Comparison of ENCODE assay signal across 21 cellular contexts in the genomic region with DNA sequence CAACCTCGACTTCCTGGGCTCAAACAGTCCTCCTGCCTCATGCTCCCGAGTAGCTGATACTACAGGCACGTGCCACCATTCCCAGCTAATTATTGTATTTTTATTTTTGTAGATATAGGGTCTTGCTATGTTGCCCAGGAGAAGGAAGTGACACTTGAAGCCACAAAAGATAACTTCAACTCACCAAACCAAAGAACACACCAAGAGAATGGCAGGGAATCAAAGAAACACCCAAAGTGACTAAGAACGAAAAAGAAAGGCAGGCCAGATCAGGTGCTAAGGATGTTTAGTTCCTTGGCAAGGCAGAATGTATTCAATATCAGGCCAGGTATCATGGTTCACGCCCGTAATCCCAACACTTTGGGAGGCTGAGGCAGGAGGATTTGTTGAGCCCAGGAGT. TPM values are rescaled to one million over a fixed set of nuclear protein-coding genes. Genes with fewer than 3 reads are reported as not detected.
A peak's percentile ranks its signal among the peaks of the same experiment; 100 is the strongest.
DNase-seq lines count a peak whose midpoint lies in the region; ATAC-seq, FAIRE-seq and TF ChIP-seq lines count a peak whose summit lies in the region.
"Had no signal": no experiment of that assay in that cellular context is flagged by ENCODE, and none has a peak within 500 bp of the region (broad histone marks: within the 10 kb centered on the region; RNA-seq: fewer than 3 reads in every experiment).

No MANE protein-coding gene starts in this region.

- peaks cover 60% of the 10 kb centered on the region for H3K4me1 Mint-ChIP-seq in activated CD4-positive, alpha-beta T cell treated with anti-CD3 and anti-CD28 coated beads for 36 hours
- H3K4me1 Mint-ChIP-seq in activated T-helper 1 cell treated with anti-CD3 and anti-CD28 coated beads, Interleukin-12 subunit alpha, Interleukin-12 subunit beta, Interleukin-2, Interleukin-4 antibody, amounts not matched to agents 30 ng/mL and 10 ng/mL and 1 ng/mL, durations not matched to agents 14 hours and 24 hours and 36 hours (ENCODE audit: low read depth), result peaks cover 78% of the 10 kb centered on the region
- peaks cover 40 to 79% (median 64%) of the 10 kb centered on the region in 7 donors for H3K4me1 Mint-ChIP-seq in naive thymus-derived CD4-positive, alpha-beta T cell

- no peak overlapping the region for H3K9ac ChIP-seq in DND-41 (ENCODE audit: low read depth, low read length)
- H3K9ac ChIP-seq: parathyroid adenoma had no signal

- no peak for TF ChIP-seq CTCF in DND-41 (IDR thresholded peaks at IDR 0.05; ENCODE audit: borderline replicate concordance, extremely low read depth, low read length, poor library complexity, severe bottlenecking)

- no peaks in the 10 kb centered on the region for H4K20me1 ChIP-seq in DND-41 (ENCODE audit: insufficient read depth, low read length)

- ATAC-seq in activated CD4-positive, alpha-beta T cell treated with anti-CD3 and anti-CD28 coated beads for 36 hours, result no peak
- ATAC-seq in DND-41 (ENCODE audit: insufficient read depth, low read depth) (no peak), esophagus mucosa (no peak)
- no peak for ATAC-seq in naive thymus-derived CD4-positive, alpha-beta T cell
- ATAC-seq: CD8-positive, alpha-beta T cell; left ventricle myocardium superior had no signal

- H3K27ac ChIP-seq in DND-41 (ENCODE audit: low read length), result peak overlapping the region; percentile 44; the same call in 1 of the 2 replicates
- H3K27ac ChIP-seq in naive thymus-derived CD4-positive, alpha-beta T cell (ENCODE audit: low read depth, low read length), result no peak overlapping the region
- H3K27ac ChIP-seq: 22Rv1, parathyroid adenoma had no signal

- no peak overlapping the region for H3K4me3 ChIP-seq in DND-41 (ENCODE audit: low read depth in 1 of 2, low read length in 2 of 2)
- no peak overlapping the region for H3K4me3 ChIP-seq in naive thymus-derived CD4-positive, alpha-beta T cell (ENCODE audit: low read length)

- no peaks in the 10 kb centered on the region for H3K27me3 ChIP-seq in DND-41 (ENCODE audit: insufficient read depth, low read length, poor library complexity)
- no peaks in the 10 kb centered on the region for H3K27me3 ChIP-seq in naive thymus-derived CD4-positive, alpha-beta T cell (ENCODE audit: control insufficient read depth in 2 of 2, insufficient read depth in 2 of 2, low read length in 2 of 2)

- H3K27ac Mint-ChIP-seq in activated CD4-positive, alpha-beta T cell treated with anti-CD3 and anti-CD28 coated beads for 36 hours, result peak overlapping the region; percentile 73
- peak overlapping the region; percentile 31 for H3K27ac Mint-ChIP-seq in activated T-helper 1 cell treated with anti-CD3 and anti-CD28 coated beads, Interleukin-12 subunit alpha, Interleukin-12 subunit beta, Interleukin-2, Interleukin-4 antibody, amounts not matched to agents 30 ng/mL and 10 ng/mL and 1 ng/mL, durations not matched to agents 14 hours and 24 hours and 36 hours
- peak overlapping the region in 6 of 9 donors; percentile 22 to 84 (median 49) for H3K27ac Mint-ChIP-seq in naive thymus-derived CD4-positive, alpha-beta T cell
- H3K27ac Mint-ChIP-seq: brain had no signal

- H3K4me2 ChIP-seq in DND-41 (ENCODE audit: insufficient read depth, low read length), result no peak overlapping the region

- no peak overlapping the region for H2AFZ ChIP-seq in DND-41 (ENCODE audit: low read depth, low read length)
- H2AFZ ChIP-seq: parathyroid adenoma had no signal

- no peaks in the 10 kb centered on the region for H3K27me3 Mint-ChIP-seq in activated CD4-positive, alpha-beta T cell treated with anti-CD3 and anti-CD28 coated beads for 36 hours
- no peaks in the 10 kb centered on the region for H3K27me3 Mint-ChIP-seq in activated T-helper 1 cell treated with anti-CD3 and anti-CD28 coated beads, Interleukin-12 subunit alpha, Interleukin-12 subunit beta, Interleukin-2, Interleukin-4 antibody, amounts not matched to agents 30 ng/mL and 10 ng/mL and 1 ng/mL, durations not matched to agents 14 hours and 24 hours and 36 hours (ENCODE audit: insufficient read depth)
- no peaks in the 10 kb centered on the region for H3K27me3 Mint-ChIP-seq in naive thymus-derived CD4-positive, alpha-beta T cell
- H3K27me3 Mint-ChIP-seq: brain had no signal

- H3K4me3 Mint-ChIP-seq in activated CD4-positive, alpha-beta T cell treated with anti-CD3 and anti-CD28 coated beads for 36 hours, result no peak overlapping the region
- no peak overlapping the region for H3K4me3 Mint-ChIP-seq in activated T-helper 1 cell treated with anti-CD3 and anti-CD28 coated beads, Interleukin-12 subunit alpha, Interleukin-12 subunit beta, Interleukin-2, Interleukin-4 antibody, amounts not matched to agents 30 ng/mL and 10 ng/mL and 1 ng/mL, durations not matched to agents 14 hours and 24 hours and 36 hours
- peak overlapping the region in 3 of 10 donors; percentile 17 to 62 (median 40) for H3K4me3 Mint-ChIP-seq in naive thymus-derived CD4-positive, alpha-beta T cell
- H3K4me3 Mint-ChIP-seq: brain; CD8-positive, alpha-beta T cell had no signal

- CTCF ChIA-PET in activated CD4-positive, alpha-beta T cell treated with anti-CD3 and anti-CD28 coated beads for 36 hours (lab: Charles Lee), result interaction anchor here (0.6 to 1.0 kb wide), 2 partner anchors 14 to 655 kb away, joined by 3 to 4 read pairs; no protein-coding TSS in a partner anchor
- CTCF ChIA-PET in naive thymus-derived CD4-positive, alpha-beta T cell (lab: Charles Lee), result interaction anchor here (1.1 to 1.6 kb wide), 3 partner anchors 11 to 214 kb away, joined by 3 to 4 read pairs (median 3); a partner anchor contains a TSS

- H3K9me3 ChIP-seq in DND-41 (ENCODE audit: insufficient read depth, low read length, severe bottlenecking), result no peaks in the 10 kb centered on the region
- H3K9me3 ChIP-seq in naive thymus-derived CD4-positive, alpha-beta T cell (ENCODE audit: control insufficient read depth in 2 of 3, low read length in 3 of 3), result no peaks in the 10 kb centered on the region

- H3K9me3 Mint-ChIP-seq in activated CD4-positive, alpha-beta T cell treated with anti-CD3 and anti-CD28 coated beads for 36 hours (ENCODE audit: low read depth), result no peaks in the 10 kb centered on the region
- peaks cover 8% of the 10 kb centered on the region for H3K9me3 Mint-ChIP-seq in activated T-helper 1 cell treated with anti-CD3 and anti-CD28 coated beads, Interleukin-12 subunit alpha, Interleukin-12 subunit beta, Interleukin-2, Interleukin-4 antibody, amounts not matched to agents 30 ng/mL and 10 ng/mL and 1 ng/mL, durations not matched to agents 14 hours and 24 hours and 36 hours
- H3K9me3 Mint-ChIP-seq in naive thymus-derived CD4-positive, alpha-beta T cell, result peaks cover 0 to 2% (median 0%) of the 10 kb centered on the region in 11 donors
- H3K9me3 Mint-ChIP-seq: brain; CD8-positive, alpha-beta T cell had no signal

- no peaks in the 10 kb centered on the region; the same call in 1 of the 2 replicates for H3K36me3 ChIP-seq in DND-41 (ENCODE audit: insufficient read depth, low read length)
- H3K36me3 ChIP-seq in naive thymus-derived CD4-positive, alpha-beta T cell (ENCODE audit: control insufficient read depth in 2 of 3, insufficient read depth in 3 of 3, low read length in 3 of 3), result no peaks in the 10 kb centered on the region

- H3K4me1 ChIP-seq in DND-41 (ENCODE audit: insufficient read depth, low read length), result peaks cover 66% of the 10 kb centered on the region
- peaks cover 38 to 45% of the 10 kb centered on the region in 2 donors for H3K4me1 ChIP-seq in naive thymus-derived CD4-positive, alpha-beta T cell (ENCODE audit: control insufficient read depth in 2 of 2, insufficient read depth in 2 of 2, low read length in 2 of 2)

- peaks cover 3% of the 10 kb centered on the region for H3K36me3 Mint-ChIP-seq in activated CD4-positive, alpha-beta T cell treated with anti-CD3 and anti-CD28 coated beads for 36 hours (ENCODE audit: low read depth)
- peaks cover 17% of the 10 kb centered on the region for H3K36me3 Mint-ChIP-seq in activated T-helper 1 cell treated with anti-CD3 and anti-CD28 coated beads, Interleukin-12 subunit alpha, Interleukin-12 subunit beta, Interleukin-2, Interleukin-4 antibody, amounts not matched to agents 30 ng/mL and 10 ng/mL and 1 ng/mL, durations not matched to agents 14 hours and 24 hours and 36 hours (ENCODE audit: low read depth)
- peaks cover 0 to 16% (median 0%) of the 10 kb centered on the region in 5 donors for H3K36me3 Mint-ChIP-seq in naive thymus-derived CD4-positive, alpha-beta T cell
- H3K36me3 Mint-ChIP-seq: CD8-positive, alpha-beta T cell had no signal

- no peak for DNase-seq in activated CD4-positive, alpha-beta T cell treated with anti-CD3 and anti-CD28 coated beads for 36 hours
- DNase-seq in activated CD4-positive, alpha-beta T cell treated with anti-CD3 and anti-CD28 coated beads, Interleukin-2, amount 50 U/mL, for 1 hour, result no peak
- DNase-seq in DND-41 (no peak), frontal cortex (ENCODE audit: low spot score in 2 of 2) (no peak), AG08395 (ENCODE audit: low spot score) (no peak)
- DNase-seq in activated T-helper 1 cell treated with anti-CD3 and anti-CD28 coated beads, Interleukin-12 subunit alpha, Interleukin-12 subunit beta, Interleukin-2, Interleukin-4 antibody, amounts not matched to agents 30 ng/mL and 10 ng/mL and 1 ng/mL, durations not matched to agents 14 hours and 24 hours and 36 hours (ENCODE audit: low spot score), result no peak
- no peak for DNase-seq in naive thymus-derived CD4-positive, alpha-beta T cell
- DNase-seq: CD8-positive, alpha-beta T cell; IMR-90; islet precursor cell; left ventricle myocardium superior; midbrain; NCI-H1694 treated with DMSO at 0.1 percent for 48 hours; OCI-M1; stimulated activated CD4-positive, alpha-beta T cell treated with anti-CD3 and anti-CD28 coated beads, Interleukin-2, amount 100 ng/mL, for 24 hours had no signal

- no peak for FAIRE-seq in frontal cortex (lab: Jason Lieb, UNC)
- FAIRE-seq: endothelial cell of umbilical vein, H54 had no signal

- POLR2A ChIA-PET in activated CD4-positive, alpha-beta T cell treated with anti-CD3 and anti-CD28 coated beads for 36 hours (lab: Charles Lee), result no interaction called here
- POLR2A ChIA-PET in naive thymus-derived CD4-positive, alpha-beta T cell (lab: Charles Lee), result interaction anchor here (1.1 to 5.1 kb wide), 2 partner anchors 10 to 51 kb away, joined by 3 to 32 read pairs; a partner anchor contains a TSS

- intact Hi-C loops in activated CD4-positive, alpha-beta T cell treated with anti-CD3 and anti-CD28 coated beads for 36 hours (cut with DNase I, micrococcal nuclease), result no loop called here
- intact Hi-C loops in activated T-helper 1 cell treated with anti-CD3 and anti-CD28 coated beads, Interleukin-12 subunit alpha, Interleukin-12 subunit beta, Interleukin-2, Interleukin-4 antibody, amounts not matched to agents 30 ng/mL and 10 ng/mL and 1 ng/mL, durations not matched to agents 14 hours and 24 hours and 36 hours (cut with micrococcal nuclease), result no loop called here
- intact Hi-C loops in naive thymus-derived CD4-positive, alpha-beta T cell (cut with micrococcal nuclease), result no loop called here

- peaks cover 12% of the 10 kb centered on the region; the same call in 1 of the 2 replicates for H3K79me2 ChIP-seq in DND-41 (ENCODE audit: insufficient read depth, low read length)
- H3K79me2 ChIP-seq: parathyroid adenoma had no signal

RNA-seq across cellular contexts. Expression of a gene that starts 10.1 kb away (rescaled TPM):
- 10 to 100 TPM; 35.5 to 37.0 TPM for total RNA-seq in activated CD4-positive, alpha-beta T cell treated with anti-CD3 and anti-CD28 coated beads for 36 hours
- total RNA-seq in activated T-helper 1 cell treated with anti-CD3 and anti-CD28 coated beads, Interleukin-12 subunit alpha, Interleukin-12 subunit beta, Interleukin-2, Interleukin-4 antibody, amounts not matched to agents 30 ng/mL and 10 ng/mL and 1 ng/mL, durations not matched to agents 14 hours and 24 hours and 36 hours, result 31.4 and 35.4 TPM in 2 replicates
- 100 to 1,000 TPM in 3 of 5 experiments, 10 to 100 TPM in 2; 49.5 to 124 (median 107) TPM for total RNA-seq in naive thymus-derived CD4-positive, alpha-beta T cell
- 10 to 100 TPM; 15.3 to 31.2 TPM for polyA plus RNA-seq in naive thymus-derived CD4-positive, alpha-beta T cell
- 35.2 TPM for total RNA-seq in esophagus mucosa
- total RNA-seq in frontal cortex, result 2.4 TPM

RNA-seq across cellular contexts. Expression of a gene that starts 25.6 kb away (rescaled TPM):
- total RNA-seq in activated CD4-positive, alpha-beta T cell treated with anti-CD3 and anti-CD28 coated beads for 36 hours, result 10 to 100 TPM; 23.4 to 25.7 TPM
- total RNA-seq in activated T-helper 1 cell treated with anti-CD3 and anti-CD28 coated beads, Interleukin-12 subunit alpha, Interleukin-12 subunit beta, Interleukin-2, Interleukin-4 antibody, amounts not matched to agents 30 ng/mL and 10 ng/mL and 1 ng/mL, durations not matched to agents 14 hours and 24 hours and 36 hours, result 27.1 and 31.4 TPM in 2 replicates
- total RNA-seq in naive thymus-derived CD4-positive, alpha-beta T cell, result 10 to 100 TPM in 3 of 5 experiments, 1 to 10 TPM in 2; 6.4 to 20.2 (median 14.1) TPM
- polyA plus RNA-seq in naive thymus-derived CD4-positive, alpha-beta T cell, result 10 to 100 TPM; 23.2 to 28.9 TPM
- total RNA-seq in esophagus mucosa, result 11.0 TPM
- 10.2 TPM for total RNA-seq in frontal cortex

RNA-seq across cellular contexts. Expression of a gene that starts 25.9 kb away (rescaled TPM):
- total RNA-seq in activated CD4-positive, alpha-beta T cell treated with anti-CD3 and anti-CD28 coated beads for 36 hours, result 100 to 1,000 TPM; 118 to 132 TPM
- total RNA-seq in activated T-helper 1 cell treated with anti-CD3 and anti-CD28 coated beads, Interleukin-12 subunit alpha, Interleukin-12 subunit beta, Interleukin-2, Interleukin-4 antibody, amounts not matched to agents 30 ng/mL and 10 ng/mL and 1 ng/mL, durations not matched to agents 14 hours and 24 hours and 36 hours, result 121 and 133 TPM in 2 replicates
- total RNA-seq in naive thymus-derived CD4-positive, alpha-beta T cell, result 10 to 100 TPM; 55.8 to 81.1 (median 76.7) TPM
- polyA plus RNA-seq in naive thymus-derived CD4-positive, alpha-beta T cell, result 10 to 100 TPM; 18.9 to 40.3 TPM
- 46.6 TPM for total RNA-seq in esophagus mucosa
- total RNA-seq in frontal cortex, result 11.0 TPM
